ENCODE assay signal across 1 cellular context in the genomic region with DNA sequence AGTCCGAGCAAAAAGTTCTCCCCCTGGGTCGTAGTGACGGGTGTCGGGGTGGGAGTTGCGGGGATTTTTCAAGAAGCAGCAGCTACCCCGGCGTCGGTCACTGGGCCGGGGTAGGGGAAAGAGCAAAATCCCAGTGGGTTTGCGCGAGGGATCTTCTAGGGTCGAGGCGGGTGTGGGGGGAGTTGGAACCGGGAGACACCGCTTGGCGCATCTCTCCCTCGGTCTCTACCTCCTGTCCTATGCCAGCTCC.
TF ChIP-seq lines count a peak whose summit lies in the region.

No MANE protein-coding gene starts in this region.

TF ChIP-seq in K562, 482 proteins besides CTCF, POLR2A, EP300 and RAD21:
- TF ChIP-seq ZNF121 (CRISPR knock-in tag; conservative IDR thresholded peaks at IDR 0.05) (no peak), ZZZ3 (IDR thresholded peaks at IDR 0.05) (no peak), ZNF561 (CRISPR knock-in tag; conservative IDR thresholded peaks at IDR 0.05) (0 out of 2 replicates have a peak, but pooled peaks have one; percentile 33)
